ENCODE assay signal across 8 cellular contexts in genomic region chr7:154071833-154072232, GRCh38. TPM values are rescaled to one million over a fixed set of nuclear protein-coding genes. Genes with fewer than 3 reads are reported as not detected.
A peak's percentile ranks its signal among the peaks of the same experiment; 100 is the strongest.
DNase-seq lines count a peak whose midpoint lies in the region; ATAC-seq, FAIRE-seq and TF ChIP-seq lines count a peak whose summit lies in the region.
"Not testable (repeated sequence)": the region's sequence is repeated elsewhere in the genome, so short reads cannot be mapped to it uniquely, and the experiment has no call there.

No MANE protein-coding gene starts in this region.

- not testable (repeated sequence) for H3K4me2 ChIP-seq in A549; Loucy (ENCODE audit: low read depth, low read length, poor library complexity, severe bottlenecking)

- WGBS in A549 (ENCODE audit: missing lambda C conversion rate): 5% methylated on average over 4 of the region's 4 CpGs

- not testable (repeated sequence) for H3K27me3 ChIP-seq in Loucy (ENCODE audit: insufficient read depth, low read length, poor library complexity, severe bottlenecking)

- H3K4me3 ChIP-seq in A549; GM12865 (ENCODE audit: low read depth, low read length); Loucy (ENCODE audit: low read length, poor library complexity, severe bottlenecking): not testable (repeated sequence)

- DNase-seq in A549 (ENCODE audit: low read depth in 1 of 2, low spot score in 1 of 2) (peak; percentile 1 to 41), GM12865 (ENCODE audit: low read depth) (peak; percentile 5), NCI-H2196 (lab: John Stamatoyannopoulos, UW; ENCODE audit: unreplicated experiment) (peak; percentile 1), RWPE1 (ENCODE audit: low spot score) (peak; percentile 0), caudate nucleus (lab: John Stamatoyannopoulos, UW) (peak in 40 of 61 donors; percentile 20 to 87 (median 47)), iris pigment epithelial cell (ENCODE audit: low read depth) (peak; percentile 14), pons (ENCODE audit: low spot score) (peak; percentile 73)

- CTCF ChIA-PET in A549 (lab: Yijun Ruan, JAX): interaction anchor here (1.1 kb wide), 1 partner anchor 164 kb away, joined by 3 read pairs; no protein-coding TSS in a partner anchor
- CTCF ChIA-PET in RWPE1 (lab: Yijun Ruan, JAX): not testable (repeated sequence)

- TF ChIP-seq RAD21 in A549 (conservative IDR thresholded peaks at IDR 0.05 in 1 of 2, IDR thresholded peaks at IDR 0.05 in 1 of 2): peak in 1 of 2 experiments; percentile 49; a peak in 2 of 5 replicates

- FAIRE-seq in A549 (lab: Jason Lieb, UNC): peak; percentile 56

- not testable (repeated sequence) for H3K27ac ChIP-seq in A549; RWPE1; caudate nucleus (ENCODE audit: low read depth, low read length)

- not testable (repeated sequence) for H3K79me2 ChIP-seq in Loucy (ENCODE audit: insufficient read depth, low read length)

- not testable (repeated sequence) for H3F3A ChIP-seq in Loucy (ENCODE audit: low read depth)

- H4K20me1 ChIP-seq in Loucy (ENCODE audit: insufficient read depth, low read length, poor library complexity, severe bottlenecking): not testable (repeated sequence)

- peak; percentile 33; the same call in 1 of the 3 replicates for TF ChIP-seq CTCF in A549 (IDR thresholded peaks at IDR 0.05)
- peak; percentile 26 for TF ChIP-seq CTCF in GM12865 (IDR thresholded peaks at IDR 0.05; ENCODE audit: insufficient read depth, low read depth, low read length, missing control alignments)
- peak; percentile 36 for TF ChIP-seq CTCF in Loucy (conservative IDR thresholded peaks at IDR 0.05; ENCODE audit: low read length)
- not testable (repeated sequence) for TF ChIP-seq CTCF in RWPE1 (conservative IDR thresholded peaks at IDR 0.05; ENCODE audit: low read depth)

- not testable (repeated sequence) for H3K9ac ChIP-seq in Loucy (ENCODE audit: low read depth, low read length, poor library complexity, severe bottlenecking)

- POLR2A ChIA-PET in A549 (lab: Yijun Ruan, JAX); RWPE1 (lab: Yijun Ruan, JAX; ENCODE audit: low non-redundant PET): not testable (repeated sequence)

- H2AFZ ChIP-seq in Loucy (ENCODE audit: low read length): not testable (repeated sequence)

- not testable (repeated sequence) for H3K9me2 ChIP-seq in Loucy (replicated peaks; ENCODE audit: low read depth, low read length)

- H3K36me3 ChIP-seq in Loucy (ENCODE audit: insufficient read depth, low read length): not testable (repeated sequence)

- peak; percentile 76 to 80; a peak in 5 of 6 replicates for ATAC-seq in A549

- H3K4me1 ChIP-seq in A549; Loucy (ENCODE audit: insufficient read depth, low read length, poor library complexity, severe bottlenecking): not testable (repeated sequence)

- not testable (repeated sequence) for TF ChIP-seq EP300 in A549 (IDR thresholded peaks at IDR 0.05)

- not testable (repeated sequence) for TF ChIP-seq POLR2A in A549 (IDR thresholded peaks at IDR 0.05; ENCODE audit: low read length)

- not testable (repeated sequence) for H3K9me3 ChIP-seq in A549; Loucy (ENCODE audit: insufficient read depth, low read depth, low read length)

TF ChIP-seq in A549, 52 proteins besides CTCF, POLR2A, EP300 and RAD21:
- TF ChIP-seq CEBPB (IDR thresholded peaks at IDR 0.05): 0 out of 4 replicates have a peak, but pooled peaks of 1 of the 2 experiments have one; percentile 28
- TF ChIP-seq E2F6 (IDR thresholded peaks at IDR 0.05; ENCODE audit: borderline replicate concordance, low read depth): peak; percentile 49; the same call in 1 of the 2 replicates
- TF ChIP-seq MAX (IDR thresholded peaks at IDR 0.05): 0 out of 2 replicates have a peak, but pooled peaks have one; percentile 39
- peak; percentile 40 for TF ChIP-seq SMC3 (IDR thresholded peaks at IDR 0.05)

RNA-seq across cellular contexts. Expression of gene DPP6, which starts 19.6 kb away (rescaled TPM):
- polyA plus RNA-seq in A549 (2011; rRNA removed) (not detected in 2 replicates), A549 (2017; fragmentation: RNase III; extraction: RNeasy Plus Mini Kit Qiagen cat#74134 plus additional on column Dnase treatment) (not detected in 3 replicates)
- not detected in 2 replicates for polyA plus RNA-seq in A549 (2012; cell fraction: cytosol; rRNA removed)
- polyA plus RNA-seq in A549 (2012; cell fraction: nucleus; rRNA removed): not detected in 2 replicates
- polyA minus RNA-seq in A549 (2011; rRNA and poly(A)+ RNA removed): not detected in 2 replicates

Comparison
In these comparisons a context has a peak if more than half of its experiments do, and no peak if none do; other contexts are left out.
1. DNase-seq: peak in every context shown above with its lines; median percentile 73 in pons; 47 in caudate nucleus; 21 in A549; 14 in iris pigment epithelial cell; 5 in GM12865; 1 in NCI-H2196; 0 in RWPE1.